ENCODE assay signal across 16 cellular contexts in the genomic region with DNA sequence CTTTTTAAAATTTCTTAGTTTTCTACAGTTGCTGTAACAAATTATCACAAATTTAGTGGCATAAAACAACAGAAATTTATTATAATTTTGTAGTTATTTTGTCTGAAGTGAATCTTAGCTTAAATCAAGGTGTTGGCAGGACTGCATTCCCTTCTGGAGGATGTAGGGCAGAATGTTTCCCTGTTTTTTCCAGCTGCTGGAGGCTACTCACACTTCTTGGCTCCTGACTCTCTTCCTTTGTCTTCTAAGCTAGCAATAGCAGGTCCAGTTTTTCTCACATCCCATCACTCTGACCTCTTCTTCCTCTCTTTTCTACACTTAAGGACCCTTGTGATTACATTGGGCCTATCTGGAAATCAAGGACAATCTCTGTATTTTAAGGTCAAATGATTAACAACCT.
A peak's percentile ranks its signal among the peaks of the same experiment; 100 is the strongest.
DNase-seq lines count a peak whose midpoint lies in the region; ATAC-seq and TF ChIP-seq lines count a peak whose summit lies in the region.
"Had no signal": no experiment of that assay in that cellular context is flagged by ENCODE, and none has a peak within 500 bp of the region (broad histone marks: within the 10 kb centered on the region; RNA-seq: fewer than 3 reads in every experiment).

No MANE protein-coding gene starts in this region.

- TF ChIP-seq CTCF in endodermal cell (conservative IDR thresholded peaks at IDR 0.05) = no peak

- no peak for DNase-seq in activated naive CD8-positive, alpha-beta T cell treated with anti-CD3 and anti-CD28 coated beads for 36 hours
- DNase-seq in endodermal cell = no peak
- DNase-seq in ureter (ENCODE audit: low spot score) = no peak
- DNase-seq in sciatic nerve (ENCODE audit: low spot score) = no peak
- DNase-seq: COR-L47, DMS79 treated with DMSO at 0.1 percent for 48 hours, GF-D8, NCI-H1048, PC-3 had no signal

- H3K4me3 ChIP-seq in endodermal cell (ENCODE audit: low read length) (no peak overlapping the region), mucosa of stomach (ENCODE audit: low read length) (no peak overlapping the region)
- H3K4me3 ChIP-seq: BLaER1 treated with 17β-estradiol and CSF1 and Interleukin-3, amounts not matched to agents 10 nM and 100 nM; K562 had no signal

- H3K4me1 Mint-ChIP-seq in activated naive CD8-positive, alpha-beta T cell (ENCODE audit: low read depth) = peaks cover 9% of the 10 kb centered on the region
- peaks cover 7% of the 10 kb centered on the region for H3K4me1 Mint-ChIP-seq in activated naive CD8-positive, alpha-beta T cell treated with anti-CD3 and anti-CD28 coated beads for 36 hours
- peaks cover 4% of the 10 kb centered on the region for H3K4me1 Mint-ChIP-seq in endodermal cell

- no peaks in the 10 kb centered on the region for H3K27me3 Mint-ChIP-seq in activated naive CD8-positive, alpha-beta T cell
- no peaks in the 10 kb centered on the region for H3K27me3 Mint-ChIP-seq in activated naive CD8-positive, alpha-beta T cell treated with anti-CD3 and anti-CD28 coated beads for 36 hours
- no peaks in the 10 kb centered on the region for H3K27me3 Mint-ChIP-seq in endodermal cell (ENCODE audit: insufficient read depth)

- H3K27me3 ChIP-seq in endodermal cell (ENCODE audit: control insufficient read depth, insufficient read depth, low read length, poor library complexity, severe bottlenecking) (no peaks in the 10 kb centered on the region), mucosa of stomach (ENCODE audit: control insufficient read depth, insufficient read depth, low read length) (no peaks in the 10 kb centered on the region)
- H3K27me3 ChIP-seq: BLaER1 treated with 17β-estradiol and CSF1 and Interleukin-3, amounts not matched to agents 10 nM and 100 nM had no signal

- H3K9me3 ChIP-seq in endodermal cell (ENCODE audit: control insufficient read depth, low read length) (no peaks in the 10 kb centered on the region), mucosa of stomach (ENCODE audit: control insufficient read depth, low read length) (no peaks in the 10 kb centered on the region)
- H3K9me3 ChIP-seq: BLaER1 treated with 17β-estradiol and CSF1 and Interleukin-3, amounts not matched to agents 10 nM and 100 nM had no signal

- no peak overlapping the region for H3K4me3 Mint-ChIP-seq in activated naive CD8-positive, alpha-beta T cell
- H3K4me3 Mint-ChIP-seq in activated naive CD8-positive, alpha-beta T cell treated with anti-CD3 and anti-CD28 coated beads for 36 hours = no peak overlapping the region
- no peak overlapping the region for H3K4me3 Mint-ChIP-seq in endodermal cell

- peak overlapping the region; percentile 7 for H3K27ac Mint-ChIP-seq in activated naive CD8-positive, alpha-beta T cell
- no peak overlapping the region for H3K27ac Mint-ChIP-seq in activated naive CD8-positive, alpha-beta T cell treated with anti-CD3 and anti-CD28 coated beads for 36 hours
- H3K27ac Mint-ChIP-seq in endodermal cell = peak overlapping the region; percentile 36

- no peak for ATAC-seq in HG02623 (IDR thresholded peaks at IDR 0.05; ENCODE audit: unreplicated experiment)
- ATAC-seq in HG03135 (IDR thresholded peaks at IDR 0.05; ENCODE audit: unreplicated experiment) = no peak
- no peak for ATAC-seq in sciatic nerve
- ATAC-seq: K562, PC-3 had no signal

- H3K4me1 ChIP-seq in endodermal cell (ENCODE audit: control insufficient read depth, insufficient read depth, low read length) (no peaks in the 10 kb centered on the region), mucosa of stomach (ENCODE audit: control insufficient read depth, insufficient read depth, low read length) (peaks cover 16% of the 10 kb centered on the region)
- H3K4me1 ChIP-seq: BLaER1 treated with 17β-estradiol and CSF1 and Interleukin-3, amounts not matched to agents 10 nM and 100 nM had no signal

- H3K9ac ChIP-seq in endodermal cell (ENCODE audit: extremely low read depth, low read length, poor library complexity, severe bottlenecking) = no peak overlapping the region
- peak overlapping the region; percentile 41 for H3K9ac ChIP-seq in mucosa of stomach (ENCODE audit: low read length)
- H3K9ac ChIP-seq: BLaER1 treated with 17β-estradiol and CSF1 and Interleukin-3, amounts not matched to agents 10 nM and 100 nM had no signal

- intact Hi-C loops in sciatic nerve (cut with DNase I) = no loop called here

- H3K27ac ChIP-seq in endodermal cell (ENCODE audit: low read depth, low read length) = no peak overlapping the region
- H3K27ac ChIP-seq: BLaER1 treated with 17β-estradiol and CSF1 and Interleukin-3, amounts not matched to agents 10 nM and 100 nM; HL-60 had no signal

- H3K9me3 Mint-ChIP-seq in activated naive CD8-positive, alpha-beta T cell (ENCODE audit: low read depth) = no peaks in the 10 kb centered on the region
- H3K9me3 Mint-ChIP-seq in activated naive CD8-positive, alpha-beta T cell treated with anti-CD3 and anti-CD28 coated beads for 36 hours = no peaks in the 10 kb centered on the region
- peaks cover 3% of the 10 kb centered on the region for H3K9me3 Mint-ChIP-seq in endodermal cell

- H3K36me3 ChIP-seq in endodermal cell (ENCODE audit: control insufficient read depth, insufficient read depth, low read length) (peaks cover 53% of the 10 kb centered on the region), mucosa of stomach (ENCODE audit: control insufficient read depth, insufficient read depth, low read length) (no peaks in the 10 kb centered on the region)

- H3K36me3 Mint-ChIP-seq in activated naive CD8-positive, alpha-beta T cell = peaks cover 17% of the 10 kb centered on the region
- peaks cover 16% of the 10 kb centered on the region for H3K36me3 Mint-ChIP-seq in activated naive CD8-positive, alpha-beta T cell treated with anti-CD3 and anti-CD28 coated beads for 36 hours
- peaks cover 56% of the 10 kb centered on the region for H3K36me3 Mint-ChIP-seq in endodermal cell (ENCODE audit: low read depth)
